In genomic region chr22:37472418-37473006, GRCh38 we compare ENCODE assay signal across 9 cellular contexts. TPM values are rescaled to one million over a fixed set of nuclear protein-coding genes. Genes with fewer than 3 reads are reported as not detected.
DNase-seq lines count a peak whose midpoint lies in the region; FAIRE-seq and TF ChIP-seq lines count a peak whose summit lies in the region.
"Had no signal": no experiment of that assay in that cellular context is flagged by ENCODE, and none has a peak within 500 bp of the region (broad histone marks: within the 10 kb centered on the region; RNA-seq: fewer than 3 reads in every experiment).

No MANE protein-coding gene starts in this region.

- H3K4me1 Mint-ChIP-seq in nephron progenitor cell: peaks cover 7% of the 10 kb centered on the region

- H3K9me2 ChIP-seq in SK-N-SH: no peaks in the 10 kb centered on the region

- no peaks in the 10 kb centered on the region; a peak in 1 of 4 replicates for H3K4me1 ChIP-seq in SK-N-SH (ENCODE audit: control insufficient read depth in 1 of 2, insufficient read depth in 2 of 2, low read depth in 1 of 2, low read length in 1 of 2)
- no peaks in the 10 kb centered on the region for H3K4me1 ChIP-seq in mammary epithelial cell (ENCODE audit: insufficient read depth, low read length)
- no peaks in the 10 kb centered on the region for H3K4me1 ChIP-seq in vagina

- dilution Hi-C loops in mammary epithelial cell (cut with HindIII; ENCODE audit: low sequenced_read_pairs): no loop called here

- H3K4me2 ChIP-seq in SK-N-SH (no peak overlapping the region), mammary epithelial cell (ENCODE audit: insufficient read depth, low read depth, low read length) (no peak overlapping the region)

- no peaks in the 10 kb centered on the region for H3K9me3 Mint-ChIP-seq in nephron progenitor cell
- H3K9me3 Mint-ChIP-seq: central memory CD8-positive, alpha-beta T cell had no signal

- peak; percentile 53 for TF ChIP-seq RAD21 in SK-N-SH (IDR thresholded peaks at IDR 0.05; ENCODE audit: low read length)

- H3K27ac Mint-ChIP-seq in nephron progenitor cell: no peak overlapping the region

- POLR2A ChIA-PET in SK-N-SH (lab: Yijun Ruan, JAX): no interaction called here

- H3K9me3 ChIP-seq in SK-N-SH (no peaks in the 10 kb centered on the region), mammary epithelial cell (replicated peaks; ENCODE audit: insufficient read depth, low read length) (no peaks in the 10 kb centered on the region), vagina (no peaks in the 10 kb centered on the region)

- no TSS peak for BruUV-seq in mammary epithelial cell (replicated peaks; lab: Mats Ljungman, UMichigan)

- no peaks in the 10 kb centered on the region for H3K36me3 Mint-ChIP-seq in nephron progenitor cell (ENCODE audit: low read depth)

- TF ChIP-seq POLR2A in GM12891 (IDR thresholded peaks at IDR 0.05; ENCODE audit: low read depth, low read length) (no peak), vagina (IDR thresholded peaks at IDR 0.05) (no peak)

- H3F3A ChIP-seq in SK-N-SH (replicated peaks; ENCODE audit: insufficient read depth): no peaks in the 10 kb centered on the region

- TF ChIP-seq CTCF in SK-N-SH (IDR thresholded peaks at IDR 0.05) (peak; percentile 63), mammary epithelial cell (conservative IDR thresholded peaks at IDR 0.05 in 1 of 2, IDR thresholded peaks at IDR 0.05 in 1 of 2; ENCODE audit: extremely low read depth in 1 of 2, insufficient read depth in 1 of 2, low read depth in 1 of 2, low read length in 2 of 2) (peak; percentile 54 to 76), nephron progenitor cell (IDR thresholded peaks at IDR 0.05) (peak; percentile 39), coronary artery (IDR thresholded peaks at IDR 0.05) (no peak), vagina (IDR thresholded peaks at IDR 0.05) (no peak)

- FAIRE-seq in GM12891 (lab: Jason Lieb, UNC): no peak

- no peaks in the 10 kb centered on the region for H3K27me3 ChIP-seq in SK-N-SH (ENCODE audit: insufficient read depth)
- no peaks in the 10 kb centered on the region for H3K27me3 ChIP-seq in mammary epithelial cell (ENCODE audit: insufficient read depth, low read length)
- H3K27me3 ChIP-seq in vagina: no peaks in the 10 kb centered on the region

- peaks cover 29% of the 10 kb centered on the region for H3K27me3 Mint-ChIP-seq in nephron progenitor cell (ENCODE audit: low read depth, poor library complexity)
- H3K27me3 Mint-ChIP-seq: central memory CD8-positive, alpha-beta T cell had no signal

- H3K4me3 ChIP-seq in SK-N-SH (ENCODE audit: low read depth in 2 of 2, low read length in 1 of 2) (no peak overlapping the region), mammary epithelial cell (replicated peaks in 1 of 3; ENCODE audit: insufficient read depth in 1 of 3, low read depth in 2 of 3, low read length in 3 of 3) (no peak overlapping the region), coronary artery (no peak overlapping the region), vagina (no peak overlapping the region)

- no peaks in the 10 kb centered on the region for H3K79me2 ChIP-seq in SK-N-SH (ENCODE audit: insufficient read depth)
- no peaks in the 10 kb centered on the region for H3K79me2 ChIP-seq in mammary epithelial cell (ENCODE audit: insufficient read depth, low read length)

- DNase-seq in A172 (ENCODE audit: low spot score) (peak; percentile 21), GM12891 (ENCODE audit: insufficient read length, low spot score) (peak; percentile 60), SK-N-SH (peak; percentile 75), mammary epithelial cell (no peak), nephron progenitor cell (peak; percentile 47), C1 segment of cervical spinal cord (lab: John Stamatoyannopoulos, UW) (no peak), coronary artery (ENCODE audit: low spot score) (no peak), vagina (ENCODE audit: extremely low spot score in 2 of 2) (no peak)

- H4K20me1 ChIP-seq in SK-N-SH (ENCODE audit: insufficient read depth) (no peaks in the 10 kb centered on the region), mammary epithelial cell (ENCODE audit: insufficient read depth, low read length) (no peaks in the 10 kb centered on the region)

- intact Hi-C loops in mammary epithelial cell (cut with micrococcal nuclease) (loop anchor here (1.0 kb wide), 1 partner anchor 95 kb away; no protein-coding TSS in a partner anchor), vagina (cut with DNase I) (no loop called here)

- WGBS in SK-N-SH (ENCODE audit: low lambda C conversion rate): 3% methylated on average over 6 of the region's 8 CpGs
- WGBS in mammary epithelial cell (ENCODE audit: low coverage, missing lambda C conversion rate): 27% methylated on average over 7 of the region's 8 CpGs

- H2AFZ ChIP-seq in SK-N-SH (ENCODE audit: low read depth): no peak overlapping the region
- no peak overlapping the region for H2AFZ ChIP-seq in mammary epithelial cell (ENCODE audit: low read depth, low read length)

- no peaks in the 10 kb centered on the region for H3K36me3 ChIP-seq in SK-N-SH (replicated peaks in 1 of 2; ENCODE audit: control insufficient read depth in 1 of 2, insufficient read depth in 2 of 2, low read length in 1 of 2)
- H3K36me3 ChIP-seq in mammary epithelial cell (ENCODE audit: insufficient read depth, low read length): no peaks in the 10 kb centered on the region
- no peaks in the 10 kb centered on the region for H3K36me3 ChIP-seq in vagina

- in situ Hi-C loops in mammary epithelial cell (cut with MboI; ENCODE audit: low sequenced_read_pairs in 2 of 2): no loop called here

- H3K9ac ChIP-seq in SK-N-SH (no peak overlapping the region), mammary epithelial cell (ENCODE audit: insufficient read depth, low read length) (no peak overlapping the region)

- no peak overlapping the region for H3K27ac ChIP-seq in SK-N-SH (ENCODE audit: low read depth in 2 of 2, low read length in 1 of 2)
- no peak overlapping the region for H3K27ac ChIP-seq in mammary epithelial cell (ENCODE audit: insufficient read depth, low read depth, low read length)
- no peak overlapping the region for H3K27ac ChIP-seq in coronary artery
- H3K27ac ChIP-seq in vagina: no peak overlapping the region

- TF ChIP-seq EP300 in SK-N-SH (IDR thresholded peaks at IDR 0.05; ENCODE audit: borderline replicate concordance in 1 of 2, low read depth in 1 of 2, low read length in 1 of 2): no peak

- CTCF ChIA-PET in SK-N-SH (lab: Yijun Ruan, JAX) (interaction anchor here (0.7 to 3.6 kb wide), 22 partner anchors 9 to 259 kb away, joined by 3 to 46 read pairs (median 6); partner anchors contain the start of genes CARD10 and MFNG), mammary epithelial cell (lab: Charles Lee; ENCODE audit: low non-redundant PET) (interaction anchor here (1.1 kb wide), 1 partner anchor 120 kb away, joined by 3 read pairs; no protein-coding TSS in a partner anchor)

- no peak overlapping the region for H3K4me3 Mint-ChIP-seq in nephron progenitor cell
- H3K4me3 Mint-ChIP-seq: central memory CD8-positive, alpha-beta T cell had no signal

TF ChIP-seq in GM12891, 5 proteins besides CTCF, POLR2A, EP300 and RAD21:
- TF ChIP-seq POU2F2 (IDR thresholded peaks at IDR 0.05; ENCODE audit: low read depth, low read length) (no peak), POLR2AphosphoS5 (IDR thresholded peaks at IDR 0.05; ENCODE audit: low read depth, low read length) (no peak), TAF1 (IDR thresholded peaks at IDR 0.05; ENCODE audit: low read depth, low read length) (no peak), SPI1 (IDR thresholded peaks at IDR 0.05; ENCODE audit: low read depth, low read length) (no peak), PAX5 (IDR thresholded peaks at IDR 0.05; ENCODE audit: insufficient read depth, low read length, severe bottlenecking) (no peak)

TF ChIP-seq in SK-N-SH, 30 proteins besides CTCF, POLR2A, EP300 and RAD21:
- TF ChIP-seq SMC3 (IDR thresholded peaks at IDR 0.05; ENCODE audit: low read depth, low read length) (peak; percentile 60), MAX (IDR thresholded peaks at IDR 0.05; ENCODE audit: low read depth) (no peak)

RNA-seq across cellular contexts. Expression of gene MFNG, which starts 13.7 kb away (rescaled TPM):
- 0.86 and 0.95 TPM in 2 replicates for total RNA-seq in A172 (2014; rRNA removed; shearing (Covaris generic))
- 43.4 TPM for polyA plus RNA-seq in GM12891 (2012; ENCODE audit: low read depth, missing spikeins)
- polyA plus RNA-seq in SK-N-SH (2012; rRNA removed): 0.18 and 0.34 TPM in 2 replicates
- polyA plus RNA-seq in SK-N-SH (2012; cell fraction: cytosol; rRNA removed): 0.13 and 0.14 TPM in 2 replicates
- 1.4 and 2.6 TPM in 2 replicates for polyA plus RNA-seq in SK-N-SH (2012; cell fraction: nucleus; rRNA removed)
- total RNA-seq in mammary epithelial cell: 10 to 100 TPM in 1 of 2 donors, 1 to 10 TPM in 1; 3.5 to 48.9 TPM
- polyA plus RNA-seq in mammary epithelial cell: 6.0 TPM
- not detected for polyA minus RNA-seq in mammary epithelial cell
- 15.2 TPM for total RNA-seq in vagina

RNA-seq across cellular contexts. Expression of gene ELFN2, which starts 45.2 kb away (rescaled TPM):
- 0.93 and 1.1 TPM in 2 replicates for total RNA-seq in A172 (2014; rRNA removed; shearing (Covaris generic))
- 0.01 TPM for polyA plus RNA-seq in GM12891 (2012; ENCODE audit: low read depth, missing spikeins)
- polyA plus RNA-seq in SK-N-SH (2012; rRNA removed) (2.4 and 2.8 TPM in 2 replicates), mammary epithelial cell (3.2 TPM)
- 1.0 and 1.4 TPM in 2 replicates for polyA plus RNA-seq in SK-N-SH (2012; cell fraction: cytosol; rRNA removed)
- polyA plus RNA-seq in SK-N-SH (2012; cell fraction: nucleus; rRNA removed): 10.1 and 10.5 TPM in 2 replicates
- total RNA-seq in mammary epithelial cell (1 to 10 TPM in 1 of 2 donors, under 1 TPM in 1; under 0.01 to 6.1 TPM), vagina (not detected)
- polyA minus RNA-seq in mammary epithelial cell: 7.5 TPM

RNA-seq across cellular contexts. Expression of gene CARD10, which starts 46.7 kb away (rescaled TPM):
- total RNA-seq in A172 (2014; rRNA removed; shearing (Covaris generic)): 20.4 and 41.0 TPM in 2 replicates
- not detected for polyA plus RNA-seq in GM12891 (2012; ENCODE audit: low read depth, missing spikeins)
- polyA plus RNA-seq in SK-N-SH (2012; rRNA removed): 13.9 and 14.5 TPM in 2 replicates
- polyA plus RNA-seq in SK-N-SH (2012; cell fraction: cytosol; rRNA removed): 4.4 and 7.2 TPM in 2 replicates
- polyA plus RNA-seq in SK-N-SH (2012; cell fraction: nucleus; rRNA removed): 27.9 and 29.5 TPM in 2 replicates
- total RNA-seq in mammary epithelial cell: 100 to 1,000 TPM in 1 of 2 donors, 10 to 100 TPM in 1; 62.0 to 152 TPM
- polyA plus RNA-seq in mammary epithelial cell: 71.0 TPM
- polyA minus RNA-seq in mammary epithelial cell: 118 TPM
- total RNA-seq in vagina: 11.0 TPM

Comparison
In these comparisons a context has a peak if more than half of its experiments do, and no peak if none do; other contexts are left out.
1. DNase-seq: peak in A172 (single experiment), GM12891 (single experiment), SK-N-SH (single experiment) and nephron progenitor cell (single experiment); none in mammary epithelial cell (single experiment), C1 segment of cervical spinal cord (0 of 14), coronary artery (single experiment) and vagina (0 of 2).
2. CTCF ChIP-seq: peak in SK-N-SH (single experiment), mammary epithelial cell (2 of 2) and nephron progenitor cell (single experiment); none in coronary artery (single experiment) and vagina (0 of 3).